ENCODE assay signal across 24 cellular contexts in the genomic region with DNA sequence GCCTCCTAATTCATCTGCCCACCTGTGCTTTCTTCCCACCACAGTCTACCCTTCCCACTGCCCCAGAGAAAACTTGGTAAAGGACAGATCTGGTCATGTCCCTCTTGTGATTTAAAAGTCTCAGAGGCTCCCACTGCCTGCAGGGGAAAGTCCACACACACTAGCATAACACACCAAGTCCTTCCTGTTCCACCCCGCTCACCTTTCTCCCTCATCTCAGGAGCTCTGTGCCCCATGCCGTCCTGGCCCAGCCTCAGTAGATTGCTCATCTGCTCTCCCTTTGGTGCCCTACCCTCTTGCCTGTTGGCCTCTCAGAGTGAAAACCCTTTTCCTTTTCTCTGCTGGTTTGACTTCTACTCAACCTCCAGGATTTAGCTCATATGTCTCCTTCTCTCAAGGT.
"Had no signal": no experiment of that assay in that cellular context is flagged by ENCODE, and none has a peak within 500 bp of the region (broad histone marks: within the 10 kb centered on the region; RNA-seq: fewer than 3 reads in every experiment).

No MANE protein-coding gene starts in this region.

- H3K4me3 ChIP-seq: SJSA1 had no signal

- H3K9me3 Mint-ChIP-seq: activated naive CD4-positive, alpha-beta T cell treated with anti-CD3 and anti-CD28 coated beads for 36 hours; central memory CD8-positive, alpha-beta T cell had no signal

- H3K27me3 Mint-ChIP-seq: activated naive CD8-positive, alpha-beta T cell had no signal

- H3K27me3 ChIP-seq: SJSA1 had no signal

- H3K36me3 ChIP-seq: SJSA1 had no signal

- H3K36me3 Mint-ChIP-seq: brain had no signal

- H3K27ac ChIP-seq: SJSA1, VCaP had no signal

- H3K9me3 ChIP-seq: SJSA1 had no signal

- ATAC-seq: activated CD4-positive, CD25-positive, alpha-beta regulatory T cell treated with anti-CD3 and anti-CD28 coated beads, Interleukin-2, amount 50 U/mL, for 24 hours; activated CD8-positive, alpha-beta T cell treated with anti-CD3 and anti-CD28 coated beads, Interleukin-2, amount 10 ng/mL, durations not matched to agents 7 days and 5 days; PC-3; SK-N-SH treated with all-trans-retinoic acid at 6 μM for 48 hours had no signal

- H3K27ac Mint-ChIP-seq: activated CD8-positive, alpha-beta T cell treated with anti-CD3 and anti-CD28 coated beads, Interleukin-2, amount 10 ng/mL, durations not matched to agents 7 days and 5 days; activated naive CD4-positive, alpha-beta T cell treated with anti-CD3 and anti-CD28 coated beads for 36 hours; activated naive CD8-positive, alpha-beta T cell; brain had no signal

- H3K4me3 Mint-ChIP-seq: activated CD8-positive, alpha-beta T cell treated with anti-CD3 and anti-CD28 coated beads, Interleukin-2, amount 10 ng/mL, durations not matched to agents 7 days and 5 days; activated naive CD4-positive, alpha-beta T cell treated with anti-CD3 and anti-CD28 coated beads for 36 hours; activated naive CD8-positive, alpha-beta T cell; brain; central memory CD8-positive, alpha-beta T cell had no signal

- DNase-seq: activated CD4-positive, alpha-beta T cell treated with anti-CD3 and anti-CD28 coated beads for 4 hours; activated CD4-positive, alpha-beta T cell treated with anti-CD3 and anti-CD28 coated beads, Interleukin-2, amount 50 U/mL, for 4 hours; activated CD8-positive, alpha-beta memory T cell treated with anti-CD3 and anti-CD28 coated beads, Interleukin-2, amount 50 U/mL, for 48 hours; activated CD8-positive, alpha-beta T cell treated with anti-CD3 and anti-CD28 coated beads, Interleukin-2, amount 10 ng/mL, durations not matched to agents 7 days and 5 days; activated gamma-delta T cell; activated naive CD4-positive, alpha-beta T cell treated with anti-CD3 and anti-CD28 coated beads for 36 hours; activated T-cell treated with anti-CD3 and anti-CD28 coated beads, Interleukin-2, amount 50 U/mL, for 1 hour; amygdala; MM.1S; NCI-H1105; NCI-H1436; NCI-H1694 treated with DMSO at 0.1 percent for 48 hours; NCI-H2029 treated with DMSO at 0.1 percent for 48 hours; NCI-H446; PC-3; SHP77; SW 1271 had no signal
